ENCODE assay signal across 8 cellular contexts in the genomic region with DNA sequence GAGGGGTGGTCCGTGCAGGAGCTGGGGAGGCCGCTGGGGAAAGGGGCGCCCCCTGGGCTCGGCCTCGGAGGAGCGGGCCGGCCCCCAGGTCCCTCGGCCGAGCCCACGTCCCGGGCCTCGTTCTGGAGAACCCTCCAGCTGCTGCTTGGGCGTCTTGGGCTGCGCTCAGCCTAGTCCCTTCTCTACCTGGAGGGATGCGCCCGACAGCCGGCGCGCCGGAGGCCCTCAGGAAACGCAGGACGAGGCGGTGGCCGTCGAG. TPM values are rescaled to one million over a fixed set of nuclear protein-coding genes. Genes with fewer than 3 reads are reported as not detected.
DNase-seq lines count a peak whose midpoint lies in the region; TF ChIP-seq lines count a peak whose summit lies in the region.

No MANE protein-coding gene starts in this region.

- DNase-seq in activated CD4-positive, alpha-beta T cell treated with anti-CD3 and anti-CD28 coated beads, Interleukin-2, amount 10 ng/mL, durations not matched to agents 24 days and 14 days = no peak
- no peak for DNase-seq in activated CD4-positive, alpha-beta T cell treated with anti-CD3 and anti-CD28 coated beads for 1 hour
- no peak for DNase-seq in LNCaP clone FGC (ENCODE audit: low read depth)
- DNase-seq in epithelial cell of proximal tubule (ENCODE audit: low read depth) = no peak
- no peak for DNase-seq in superior temporal gyrus (ENCODE audit: extremely low spot score)
- DNase-seq in MV-4-11 (lab: John Stamatoyannopoulos, UW) = no peak
- DNase-seq in midbrain (lab: John Stamatoyannopoulos, UW) = no peak

- TF ChIP-seq CTCF in LNCaP clone FGC (IDR thresholded peaks at IDR 0.05; ENCODE audit: control insufficient read depth, extremely low read depth, insufficient read depth) = no peak
- TF ChIP-seq CTCF in epithelial cell of proximal tubule (conservative IDR thresholded peaks at IDR 0.05; ENCODE audit: low read depth, low read length) = peak; percentile 19

- peaks cover 11% of the 10 kb centered on the region for H3K36me3 Mint-ChIP-seq in activated CD4-positive, alpha-beta T cell treated with anti-CD3 and anti-CD28 coated beads, Interleukin-2, amount 10 ng/mL, durations not matched to agents 24 days and 14 days (ENCODE audit: low read depth)

- H3K9me3 ChIP-seq in skeletal muscle satellite cell (replicated peaks; ENCODE audit: low read length) = no peaks in the 10 kb centered on the region

- intact Hi-C loops in activated CD4-positive, alpha-beta T cell treated with anti-CD3 and anti-CD28 coated beads, Interleukin-2, amount 10 ng/mL, durations not matched to agents 24 days and 14 days (cut with micrococcal nuclease) = loop anchor here (1.0 to 5.0 kb wide), 4 partner anchors 32 to 147 kb away; a partner anchor contains a TSS

- H3K9me3 Mint-ChIP-seq in activated CD4-positive, alpha-beta T cell treated with anti-CD3 and anti-CD28 coated beads, Interleukin-2, amount 10 ng/mL, durations not matched to agents 24 days and 14 days = no peaks in the 10 kb centered on the region

- peak overlapping the region; percentile 49 for H3K4me3 Mint-ChIP-seq in activated CD4-positive, alpha-beta T cell treated with anti-CD3 and anti-CD28 coated beads, Interleukin-2, amount 10 ng/mL, durations not matched to agents 24 days and 14 days

- peak overlapping the region; percentile 69 for H3K9ac ChIP-seq in skeletal muscle satellite cell (ENCODE audit: low read depth, low read length)

- peak overlapping the region; percentile 47 for H3K4me3 ChIP-seq in LNCaP clone FGC (ENCODE audit: low read depth, low read length)
- H3K4me3 ChIP-seq in epithelial cell of proximal tubule (ENCODE audit: low read depth, low read length) = peak overlapping the region; percentile 57
- H3K4me3 ChIP-seq in skeletal muscle satellite cell (ENCODE audit: low read length) = peak overlapping the region; percentile 95

- H3K4me1 ChIP-seq in skeletal muscle satellite cell (ENCODE audit: control insufficient read depth, insufficient read depth, low read length) = peaks cover 8% of the 10 kb centered on the region

- peaks cover 38% of the 10 kb centered on the region for H3K4me1 Mint-ChIP-seq in activated CD4-positive, alpha-beta T cell treated with anti-CD3 and anti-CD28 coated beads, Interleukin-2, amount 10 ng/mL, durations not matched to agents 24 days and 14 days

- H3K27ac Mint-ChIP-seq in activated CD4-positive, alpha-beta T cell treated with anti-CD3 and anti-CD28 coated beads, Interleukin-2, amount 10 ng/mL, durations not matched to agents 24 days and 14 days = no peak overlapping the region

- no peaks in the 10 kb centered on the region for H3K36me3 ChIP-seq in skeletal muscle satellite cell (ENCODE audit: insufficient read depth, low read length)

- peak overlapping the region; percentile 99 for H3K4me2 ChIP-seq in skeletal muscle satellite cell (ENCODE audit: low read length)

- H3K27me3 ChIP-seq in skeletal muscle satellite cell (ENCODE audit: control insufficient read depth, insufficient read depth, low read length) = no peaks in the 10 kb centered on the region

- no peaks in the 10 kb centered on the region for H3K27me3 Mint-ChIP-seq in activated CD4-positive, alpha-beta T cell treated with anti-CD3 and anti-CD28 coated beads, Interleukin-2, amount 10 ng/mL, durations not matched to agents 24 days and 14 days

RNA-seq across cellular contexts. Expression of a gene that starts 0.3 kb away (rescaled TPM):
- total RNA-seq in activated CD4-positive, alpha-beta T cell treated with anti-CD3 and anti-CD28 coated beads, Interleukin-2, amount 10 ng/mL, durations not matched to agents 24 days and 14 days = 34.2 and 40.4 TPM in 2 replicates
- 10.8 and 13.9 TPM in 2 replicates for total RNA-seq in epithelial cell of proximal tubule
- total RNA-seq in skeletal muscle satellite cell (2012; rRNA removed) = 13.1 and 15.7 TPM in 2 replicates

RNA-seq across cellular contexts. Expression of a gene that starts 32.3 kb away (rescaled TPM):
- total RNA-seq in activated CD4-positive, alpha-beta T cell treated with anti-CD3 and anti-CD28 coated beads, Interleukin-2, amount 10 ng/mL, durations not matched to agents 24 days and 14 days = 51.3 and 55.3 TPM in 2 replicates
- total RNA-seq in epithelial cell of proximal tubule = 10.4 and 25.5 TPM in 2 replicates
- 12.7 and 29.4 TPM in 2 replicates for total RNA-seq in skeletal muscle satellite cell (2012; rRNA removed)

RNA-seq across cellular contexts. Expression of a gene that starts 42.5 kb away (rescaled TPM):
- 0.52 and 1.2 TPM in 2 replicates for total RNA-seq in activated CD4-positive, alpha-beta T cell treated with anti-CD3 and anti-CD28 coated beads, Interleukin-2, amount 10 ng/mL, durations not matched to agents 24 days and 14 days
- 0.22 TPM in 1 of 2 replicates, not detected in the other for total RNA-seq in epithelial cell of proximal tubule
- not detected in 2 replicates for total RNA-seq in skeletal muscle satellite cell (2012; rRNA removed)

RNA-seq across cellular contexts. Expression of a gene that starts 47.5 kb away (rescaled TPM):
- 110 and 111 TPM in 2 replicates for total RNA-seq in activated CD4-positive, alpha-beta T cell treated with anti-CD3 and anti-CD28 coated beads, Interleukin-2, amount 10 ng/mL, durations not matched to agents 24 days and 14 days
- total RNA-seq in epithelial cell of proximal tubule = 102 and 128 TPM in 2 replicates
- total RNA-seq in skeletal muscle satellite cell (2012; rRNA removed) = 33.5 and 38.9 TPM in 2 replicates
